33 cellular contexts compared by ENCODE assay signal in genomic region chr4:1562371-1562770, GRCh38.
"Had no signal": no experiment of that assay in that cellular context is flagged by ENCODE, and none has a peak within 500 bp of the region (broad histone marks: within the 10 kb centered on the region; RNA-seq: fewer than 3 reads in every experiment).

No MANE protein-coding gene starts in this region.

- H3K9ac ChIP-seq: KMS-11 had no signal

- H3K4me2 ChIP-seq: KMS-11 had no signal

- H3K9me3 ChIP-seq: MG63 had no signal

- H3K36me3 ChIP-seq: MG63 had no signal

- DNase-seq: Karpas-422, Kasumi-1, KG1, MG63, MM.1S, MV-4-11, NCI-H1048, NCI-H1092, NCI-H1092 treated with DMSO at 0.1 percent for 48 hours, NCI-H1105, NCI-H1105 treated with DMSO at 0.1 percent for 48 hours, NCI-H1417 treated with DMSO at 0.1 percent for 48 hours, NCI-H1436, NCI-H1436 treated with DMSO at 0.1 percent for 48 hours, NCI-H146, NCI-H1694, NCI-H1694 treated with DMSO at 0.1 percent for 48 hours, NCI-H187, NCI-H187 treated with DMSO at 0.1 percent for 48 hours, NCI-H1930, NCI-H2029, NCI-H2029 treated with DMSO at 0.1 percent for 48 hours, NCI-H2081, NCI-H2081 treated with DMSO at 0.1 percent for 48 hours, NCI-H2107, NCI-H2171 treated with DMSO at 0.1 percent for 48 hours, NCI-H2227 treated with DMSO at 0.1 percent for 48 hours, NCI-H226, NCI-H345, NCI-H446, NCI-H446 treated with DMSO at 0.1 percent for 48 hours, NCI-H510A had no signal

- H3K27ac ChIP-seq: KMS-11 had no signal

- H3K4me3 ChIP-seq: MG63 had no signal

- H3K27me3 ChIP-seq: MG63 had no signal
